In the genomic region with DNA sequence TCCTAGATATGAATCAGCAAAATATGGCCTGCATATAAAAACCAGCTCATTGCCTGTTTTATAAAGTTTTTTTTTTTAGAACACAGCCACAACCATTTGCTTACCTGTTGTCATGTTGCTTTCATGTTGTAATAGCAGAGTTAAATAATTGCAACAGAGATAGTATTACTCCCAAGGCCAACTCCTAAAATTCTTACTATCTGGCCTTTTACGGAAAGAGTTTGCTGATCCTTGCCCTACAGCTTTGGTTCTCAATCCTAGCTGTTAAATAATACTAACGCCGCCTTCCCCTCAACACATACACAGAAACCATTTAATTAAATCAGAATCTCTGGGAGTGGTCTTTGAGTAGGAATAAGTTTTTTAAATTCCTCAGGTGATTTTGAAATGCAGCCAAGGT, we compare ENCODE assay signal across 7 cellular contexts.
"Had no signal": no experiment of that assay in that cellular context is flagged by ENCODE, and none has a peak within 500 bp of the region (broad histone marks: within the 10 kb centered on the region; RNA-seq: fewer than 3 reads in every experiment).

No MANE protein-coding gene starts in this region.

- DNase-seq: IMR-90, KBM-7, KG1 had no signal

- ATAC-seq: K562 had no signal

- H3K4me3 ChIP-seq: K562 had no signal

- FAIRE-seq: HTR-8/SVneo, K562 had no signal

- H3K27ac ChIP-seq: HL-60 had no signal

- H3K27me3 Mint-ChIP-seq: IgD-negative memory B cell had no signal

- H3K36me3 Mint-ChIP-seq: IgD-negative memory B cell had no signal

- H3K27ac Mint-ChIP-seq: IgD-negative memory B cell had no signal
